ENCODE assay signal across 17 cellular contexts in genomic region chr20:58662142-58662473, GRCh38. TPM values are rescaled to one million over a fixed set of nuclear protein-coding genes. Genes with fewer than 3 reads are reported as not detected.
DNase-seq lines count a peak whose midpoint lies in the region; ATAC-seq and TF ChIP-seq lines count a peak whose summit lies in the region.
"Had no signal": no experiment of that assay in that cellular context is flagged by ENCODE, and none has a peak within 500 bp of the region (broad histone marks: within the 10 kb centered on the region; RNA-seq: fewer than 3 reads in every experiment).

No MANE protein-coding gene starts in this region.

- ATAC-seq in RWPE2 (ENCODE audit: low read depth) = no peak
- no peak for ATAC-seq in GM19035 (IDR thresholded peaks at IDR 0.05; ENCODE audit: unreplicated experiment)

- peak overlapping the region; percentile 99 for H3K27ac Mint-ChIP-seq in activated CD4-positive, alpha-beta T cell treated with anti-CD3 and anti-CD28 coated beads, Interleukin-2, amount 10 ng/mL, durations not matched to agents 24 days and 14 days
- H3K27ac Mint-ChIP-seq in dendritic cell treated with granulocyte-macrophage colony-stimulating factor and Interleukin-4, amounts not matched to agents 40 ng/mL and 50 ng/mL, for 4 days = peak overlapping the region; percentile 44

- H3K27ac ChIP-seq in RWPE2 (ENCODE audit: poor library complexity, severe bottlenecking) (no peak overlapping the region), neutrophil (peak overlapping the region; percentile 23)
- H3K27ac ChIP-seq: C4-2B, parathyroid adenoma, vagina had no signal

- TF ChIP-seq CTCF in RWPE2 (IDR thresholded peaks at IDR 0.05; ENCODE audit: poor library complexity, severe bottlenecking) = no peak
- no peak for TF ChIP-seq CTCF in neutrophil (IDR thresholded peaks at IDR 0.05)

- peaks cover 94% of the 10 kb centered on the region for H3K36me3 ChIP-seq in RWPE2 (ENCODE audit: low read depth)
- H3K36me3 ChIP-seq in neutrophil = peaks cover 29% of the 10 kb centered on the region

- no peak for DNase-seq in activated CD4-positive, alpha-beta T cell treated with anti-CD3 and anti-CD28 coated beads, Interleukin-2, amount 10 ng/mL, durations not matched to agents 24 days and 14 days
- DNase-seq in activated CD4-positive, alpha-beta T cell treated with anti-CD3 and anti-CD28 coated beads for 48 hours = no peak
- DNase-seq in RWPE2 (ENCODE audit: low spot score) (peak; percentile 73), NCI-H2081 treated with DMSO at 0.1 percent for 48 hours (lab: John Stamatoyannopoulos, UW) (no peak), AML-193 (lab: John Stamatoyannopoulos, UW) (no peak)
- DNase-seq: hypothalamus, mucosa of descending colon, NCI-H2081, NCI-H524 treated with DMSO at 0.1 percent for 48 hours, OCI-M1, stomach had no signal

- H3K27me3 ChIP-seq in RWPE2 (ENCODE audit: insufficient read depth, poor library complexity, severe bottlenecking) = no peaks in the 10 kb centered on the region
- H3K27me3 ChIP-seq in neutrophil = no peaks in the 10 kb centered on the region
- H3K27me3 ChIP-seq: stomach, vagina had no signal

- H3K9me3 Mint-ChIP-seq in activated CD4-positive, alpha-beta T cell treated with anti-CD3 and anti-CD28 coated beads, Interleukin-2, amount 10 ng/mL, durations not matched to agents 24 days and 14 days = no peaks in the 10 kb centered on the region
- H3K9me3 Mint-ChIP-seq in dendritic cell treated with granulocyte-macrophage colony-stimulating factor and Interleukin-4, amounts not matched to agents 40 ng/mL and 50 ng/mL, for 4 days = no peaks in the 10 kb centered on the region

- no peaks in the 10 kb centered on the region for H3K9me3 ChIP-seq in RWPE2 (ENCODE audit: severe bottlenecking)
- H3K9me3 ChIP-seq in neutrophil = no peaks in the 10 kb centered on the region
- H3K9me3 ChIP-seq: mucosa of descending colon, stomach, vagina had no signal

- no peak overlapping the region for H3K4me3 ChIP-seq in RWPE2 (ENCODE audit: severe bottlenecking)
- no peak overlapping the region for H3K4me3 ChIP-seq in neutrophil (ENCODE audit: low read depth in 1 of 2, low read length in 1 of 2)
- H3K4me3 ChIP-seq: mucosa of descending colon, stomach, vagina had no signal

- intact Hi-C loops in activated CD4-positive, alpha-beta T cell treated with anti-CD3 and anti-CD28 coated beads, Interleukin-2, amount 10 ng/mL, durations not matched to agents 24 days and 14 days (cut with micrococcal nuclease) = no loop called here
- intact Hi-C loops in dendritic cell treated with granulocyte-macrophage colony-stimulating factor and Interleukin-4, amounts not matched to agents 40 ng/mL and 50 ng/mL, for 4 days (cut with micrococcal nuclease) = no loop called here

- H3K27me3 Mint-ChIP-seq in activated CD4-positive, alpha-beta T cell treated with anti-CD3 and anti-CD28 coated beads, Interleukin-2, amount 10 ng/mL, durations not matched to agents 24 days and 14 days = no peaks in the 10 kb centered on the region
- H3K27me3 Mint-ChIP-seq in dendritic cell treated with granulocyte-macrophage colony-stimulating factor and Interleukin-4, amounts not matched to agents 40 ng/mL and 50 ng/mL, for 4 days = no peaks in the 10 kb centered on the region

- H3K4me1 ChIP-seq in RWPE2 (ENCODE audit: insufficient read depth, poor library complexity, severe bottlenecking) = peaks cover 31% of the 10 kb centered on the region
- H3K4me1 ChIP-seq in neutrophil (ENCODE audit: control insufficient read depth in 1 of 2, insufficient read depth in 1 of 2, low read depth in 1 of 2, low read length in 1 of 2) = peaks cover 8 to 9% of the 10 kb centered on the region in 2 experiments
- H3K4me1 ChIP-seq: parathyroid adenoma had no signal

- H3K4me3 Mint-ChIP-seq in activated CD4-positive, alpha-beta T cell treated with anti-CD3 and anti-CD28 coated beads, Interleukin-2, amount 10 ng/mL, durations not matched to agents 24 days and 14 days = peak overlapping the region; percentile 81
- H3K4me3 Mint-ChIP-seq in dendritic cell treated with granulocyte-macrophage colony-stimulating factor and Interleukin-4, amounts not matched to agents 40 ng/mL and 50 ng/mL, for 4 days = no peak overlapping the region

- H3K4me1 Mint-ChIP-seq in activated CD4-positive, alpha-beta T cell treated with anti-CD3 and anti-CD28 coated beads, Interleukin-2, amount 10 ng/mL, durations not matched to agents 24 days and 14 days = peaks cover 64% of the 10 kb centered on the region
- peaks cover 55% of the 10 kb centered on the region for H3K4me1 Mint-ChIP-seq in dendritic cell treated with granulocyte-macrophage colony-stimulating factor and Interleukin-4, amounts not matched to agents 40 ng/mL and 50 ng/mL, for 4 days (ENCODE audit: low read depth)

- H3K36me3 Mint-ChIP-seq in activated CD4-positive, alpha-beta T cell treated with anti-CD3 and anti-CD28 coated beads, Interleukin-2, amount 10 ng/mL, durations not matched to agents 24 days and 14 days (ENCODE audit: low read depth) = peaks cover 36% of the 10 kb centered on the region
- H3K36me3 Mint-ChIP-seq in dendritic cell treated with granulocyte-macrophage colony-stimulating factor and Interleukin-4, amounts not matched to agents 40 ng/mL and 50 ng/mL, for 4 days (ENCODE audit: low read depth) = peaks cover 69% of the 10 kb centered on the region

RNA-seq across cellular contexts. Expression of gene STX16, which starts 11.0 kb away (rescaled TPM):
- total RNA-seq in activated CD4-positive, alpha-beta T cell treated with anti-CD3 and anti-CD28 coated beads, Interleukin-2, amount 10 ng/mL, durations not matched to agents 24 days and 14 days = 106 and 110 TPM in 2 replicates

RNA-seq across cellular contexts. Expression of gene NPEPL1, which starts 30.5 kb away (rescaled TPM):
- total RNA-seq in activated CD4-positive, alpha-beta T cell treated with anti-CD3 and anti-CD28 coated beads, Interleukin-2, amount 10 ng/mL, durations not matched to agents 24 days and 14 days = 22.3 and 23.1 TPM in 2 replicates
